ENCODE assay signal across 18 cellular contexts in the genomic region with DNA sequence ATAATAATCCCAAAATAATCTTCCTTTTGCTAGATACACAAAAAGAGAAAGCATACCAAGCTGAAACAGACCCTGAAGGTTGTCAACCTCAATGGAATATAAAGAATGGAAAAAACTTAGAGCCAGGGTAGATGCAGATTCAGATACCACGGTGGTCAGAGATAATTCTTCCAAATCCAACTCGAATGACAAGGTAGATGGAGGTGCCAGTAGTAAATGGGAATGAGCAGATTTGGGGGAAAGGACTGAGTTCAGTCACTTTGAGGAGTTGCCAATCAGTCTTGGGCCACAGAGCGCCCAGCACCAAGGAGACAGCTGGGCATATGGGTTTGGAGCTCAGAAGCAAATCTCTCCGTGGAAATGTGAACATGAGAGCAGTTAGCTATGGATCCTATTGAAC. TPM values are rescaled to one million over a fixed set of nuclear protein-coding genes. Genes with fewer than 3 reads are reported as not detected.
DNase-seq lines count a peak whose midpoint lies in the region; ATAC-seq and TF ChIP-seq lines count a peak whose summit lies in the region.
"Had no signal": no experiment of that assay in that cellular context is flagged by ENCODE, and none has a peak within 500 bp of the region (broad histone marks: within the 10 kb centered on the region; RNA-seq: fewer than 3 reads in every experiment).

No MANE protein-coding gene starts in this region.

- no peak for DNase-seq in natural killer cell
- no peak for DNase-seq in natural killer cell treated with Interleukin-12 subunit alpha and Interleukin-12 subunit beta and Interleukin-15 and Interleukin-18, amount 100 ng/mL, for 72 hours (ENCODE audit: low spot score)
- no peak for DNase-seq in T-helper 17 cell
- peak; percentile 37 for DNase-seq in islet precursor cell
- DNase-seq in NCI-H2196 treated with DMSO at 0.1 percent for 48 hours (lab: John Stamatoyannopoulos, UW; ENCODE audit: unreplicated experiment) = no peak
- DNase-seq in dermis blood vessel endothelial cell = no peak
- DNase-seq in DMS153 (lab: John Stamatoyannopoulos, UW) = no peak
- no peak for DNase-seq in activated T-helper 2 cell treated with anti-CD3 and anti-CD28 coated beads, Interferon-gamma antibody, Interleukin-2, Interleukin-4, amounts not matched to agents 10 μg/mL and 5 μg/mL and 100 μg/mL, durations not matched to agents 14 hours and 24 hours and 36 hours (ENCODE audit: low spot score)
- DNase-seq: CD8-positive, alpha-beta T cell; DMS79; Kasumi-1; NCI-H1694; NCI-H2081; NCI-H2171; NCI-H524 treated with DMSO at 0.1 percent for 48 hours; NCI-H82; OCI-M1; SJCRH30 had no signal

- no peaks in the 10 kb centered on the region for H3K27me3 Mint-ChIP-seq in natural killer cell (ENCODE audit: low read depth in 2 of 2)
- no peaks in the 10 kb centered on the region for H3K27me3 Mint-ChIP-seq in natural killer cell treated with Interleukin-12 subunit alpha and Interleukin-12 subunit beta and Interleukin-15 and Interleukin-18, amount 100 ng/mL, for 72 hours
- H3K27me3 Mint-ChIP-seq in T-helper 17 cell = no peaks in the 10 kb centered on the region
- peaks cover 3% of the 10 kb centered on the region for H3K27me3 Mint-ChIP-seq in activated T-helper 2 cell treated with anti-CD3 and anti-CD28 coated beads, Interferon-gamma antibody, Interleukin-2, Interleukin-4, amounts not matched to agents 10 μg/mL and 5 μg/mL and 100 μg/mL, durations not matched to agents 14 hours and 24 hours and 36 hours (ENCODE audit: low read depth)

- H3K9me3 ChIP-seq in T-helper 17 cell (ENCODE audit: control insufficient read depth, low read length, poor library complexity, severe bottlenecking) = no peaks in the 10 kb centered on the region
- H3K9me3 ChIP-seq: SJCRH30 had no signal

- TF ChIP-seq CTCF in natural killer cell (IDR thresholded peaks at IDR 0.05) = no peak

- H3K9me3 Mint-ChIP-seq in natural killer cell = no peaks in the 10 kb centered on the region
- H3K9me3 Mint-ChIP-seq in natural killer cell treated with Interleukin-12 subunit alpha and Interleukin-12 subunit beta and Interleukin-15 and Interleukin-18, amount 100 ng/mL, for 72 hours = no peaks in the 10 kb centered on the region
- H3K9me3 Mint-ChIP-seq in activated T-helper 2 cell treated with anti-CD3 and anti-CD28 coated beads, Interferon-gamma antibody, Interleukin-2, Interleukin-4, amounts not matched to agents 10 μg/mL and 5 μg/mL and 100 μg/mL, durations not matched to agents 14 hours and 24 hours and 36 hours = no peaks in the 10 kb centered on the region
- H3K9me3 Mint-ChIP-seq: CD8-positive, alpha-beta T cell had no signal

- intact Hi-C loops in natural killer cell (cut with micrococcal nuclease) = loop anchor here (1.0 kb wide), 1 partner anchor 30 kb away; no protein-coding TSS in a partner anchor
- intact Hi-C loops in activated T-helper 2 cell treated with anti-CD3 and anti-CD28 coated beads, Interferon-gamma antibody, Interleukin-2, Interleukin-4, amounts not matched to agents 10 μg/mL and 5 μg/mL and 100 μg/mL, durations not matched to agents 14 hours and 24 hours and 36 hours (cut with micrococcal nuclease) = no loop called here

- H3K27ac Mint-ChIP-seq in natural killer cell (peak overlapping the region; percentile 62 to 100), T-helper 17 cell (peak overlapping the region; percentile 99)
- H3K27ac Mint-ChIP-seq in natural killer cell treated with Interleukin-12 subunit alpha and Interleukin-12 subunit beta and Interleukin-15 and Interleukin-18, amount 100 ng/mL, for 72 hours = no peak overlapping the region
- no peak overlapping the region for H3K27ac Mint-ChIP-seq in activated T-helper 2 cell treated with anti-CD3 and anti-CD28 coated beads, Interferon-gamma antibody, Interleukin-2, Interleukin-4, amounts not matched to agents 10 μg/mL and 5 μg/mL and 100 μg/mL, durations not matched to agents 14 hours and 24 hours and 36 hours
- H3K27ac Mint-ChIP-seq: CD8-positive, alpha-beta T cell had no signal

- peak overlapping the region; percentile 17 for H3K4me3 Mint-ChIP-seq in natural killer cell
- H3K4me3 Mint-ChIP-seq in natural killer cell treated with Interleukin-12 subunit alpha and Interleukin-12 subunit beta and Interleukin-15 and Interleukin-18, amount 100 ng/mL, for 72 hours = no peak overlapping the region
- no peak overlapping the region for H3K4me3 Mint-ChIP-seq in T-helper 17 cell
- H3K4me3 Mint-ChIP-seq in activated T-helper 2 cell treated with anti-CD3 and anti-CD28 coated beads, Interferon-gamma antibody, Interleukin-2, Interleukin-4, amounts not matched to agents 10 μg/mL and 5 μg/mL and 100 μg/mL, durations not matched to agents 14 hours and 24 hours and 36 hours (ENCODE audit: low read depth) = no peak overlapping the region
- H3K4me3 Mint-ChIP-seq: CD8-positive, alpha-beta T cell had no signal

- peaks cover 35 to 37% of the 10 kb centered on the region in 2 donors for H3K4me1 Mint-ChIP-seq in natural killer cell
- peaks cover 21 to 22% of the 10 kb centered on the region in 2 donors for H3K4me1 Mint-ChIP-seq in natural killer cell treated with Interleukin-12 subunit alpha and Interleukin-12 subunit beta and Interleukin-15 and Interleukin-18, amount 100 ng/mL, for 72 hours (ENCODE audit: low read depth in 2 of 2)
- H3K4me1 Mint-ChIP-seq in T-helper 17 cell = peaks cover 27% of the 10 kb centered on the region
- peaks cover 21% of the 10 kb centered on the region for H3K4me1 Mint-ChIP-seq in activated T-helper 2 cell treated with anti-CD3 and anti-CD28 coated beads, Interferon-gamma antibody, Interleukin-2, Interleukin-4, amounts not matched to agents 10 μg/mL and 5 μg/mL and 100 μg/mL, durations not matched to agents 14 hours and 24 hours and 36 hours (ENCODE audit: low read depth)

- H3K36me3 Mint-ChIP-seq in natural killer cell = peaks cover 7% of the 10 kb centered on the region
- H3K36me3 Mint-ChIP-seq in natural killer cell treated with Interleukin-12 subunit alpha and Interleukin-12 subunit beta and Interleukin-15 and Interleukin-18, amount 100 ng/mL, for 72 hours = peaks cover 5% of the 10 kb centered on the region
- peaks cover 2% of the 10 kb centered on the region for H3K36me3 Mint-ChIP-seq in T-helper 17 cell (ENCODE audit: low read depth)
- H3K36me3 Mint-ChIP-seq in activated T-helper 2 cell treated with anti-CD3 and anti-CD28 coated beads, Interferon-gamma antibody, Interleukin-2, Interleukin-4, amounts not matched to agents 10 μg/mL and 5 μg/mL and 100 μg/mL, durations not matched to agents 14 hours and 24 hours and 36 hours (ENCODE audit: low read depth) = peaks cover 5% of the 10 kb centered on the region

- ATAC-seq in natural killer cell = no peak
- no peak for ATAC-seq in natural killer cell treated with Interleukin-12 subunit alpha and Interleukin-12 subunit beta and Interleukin-15 and Interleukin-18, amount 100 ng/mL, for 72 hours
- ATAC-seq in T-helper 17 cell = no peak
- ATAC-seq: CD8-positive, alpha-beta T cell had no signal

RNA-seq across cellular contexts. Expression of a gene that starts 3.4 kb away (rescaled TPM):
- 100 to 1,000 TPM in 2 of 3 donors, 10 to 100 TPM in 1; 99.4 to 132 (median 110) TPM for total RNA-seq in natural killer cell
- total RNA-seq in natural killer cell treated with Interleukin-12 subunit alpha and Interleukin-12 subunit beta and Interleukin-15 and Interleukin-18, amount 100 ng/mL, for 72 hours = 10 to 100 TPM; 19.3 to 25.7 TPM
- 10 to 100 TPM; 81.4 to 98.5 TPM for total RNA-seq in T-helper 17 cell
- 71.8 and 89.3 TPM in 2 replicates for total RNA-seq in dermis blood vessel endothelial cell
- 27.3 and 28.3 TPM in 2 replicates for total RNA-seq in activated T-helper 2 cell treated with anti-CD3 and anti-CD28 coated beads, Interferon-gamma antibody, Interleukin-2, Interleukin-4, amounts not matched to agents 10 μg/mL and 5 μg/mL and 100 μg/mL, durations not matched to agents 14 hours and 24 hours and 36 hours

Comparison
In these comparisons a context has a peak if more than half of its experiments do, and no peak if none do; other contexts are left out.
1. H3K27ac Mint-ChIP-seq: peak in natural killer cell (2 of 2) and T-helper 17 cell (single experiment); none in natural killer cell treated with Interleukin-12 subunit alpha and Interleukin-12 subunit beta and Interleukin-15 and Interleukin-18, amount 100 ng/mL, for 72 hours (0 of 2) and activated T-helper 2 cell treated with anti-CD3 and anti-CD28 coated beads, Interferon-gamma antibody, Interleukin-2, Interleukin-4, amounts not matched to agents 10 μg/mL and 5 μg/mL and 100 μg/mL, durations not matched to agents 14 hours and 24 hours and 36 hours (single experiment).